In genomic region chr1:235329139-235329808, GRCh38 we compare ENCODE assay signal across 8 cellular contexts. TPM values are rescaled to one million over a fixed set of nuclear protein-coding genes. Genes with fewer than 3 reads are reported as not detected.
DNase-seq lines count a peak whose midpoint lies in the region; ATAC-seq and TF ChIP-seq lines count a peak whose summit lies in the region.

No MANE protein-coding gene starts in this region.

- in situ Hi-C loops in GM13976 (cut with MboI; ENCODE audit: low sequenced_read_pairs, unreplicated experiment) = no loop called here
- in situ Hi-C loops in astrocyte of the spinal cord (cut with HindIII; ENCODE audit: low sequenced_read_pairs) = no loop called here

- H3K4me3 ChIP-seq in RWPE2 (ENCODE audit: severe bottlenecking) (peak overlapping the region; percentile 54), astrocyte of the spinal cord (ENCODE audit: low read depth, low read length) (peak overlapping the region; percentile 66)

- no peaks in the 10 kb centered on the region for H3K27me3 ChIP-seq in RWPE2 (ENCODE audit: insufficient read depth, poor library complexity, severe bottlenecking)

- H3K9me3 ChIP-seq in RWPE2 (ENCODE audit: severe bottlenecking) = no peaks in the 10 kb centered on the region

- H3K36me3 ChIP-seq in RWPE2 (ENCODE audit: low read depth) = peaks cover 9% of the 10 kb centered on the region

- ATAC-seq in HG03095 (IDR thresholded peaks at IDR 0.05; ENCODE audit: unreplicated experiment) (peak; percentile 28), RWPE2 (ENCODE audit: low read depth) (0 out of 3 replicates have a peak, but pooled peaks have one; percentile 1)

- peak; percentile 20 for DNase-seq in A172 (ENCODE audit: low spot score)
- peak; percentile 59 for DNase-seq in GM13976 (ENCODE audit: low spot score)
- DNase-seq in RWPE2 (ENCODE audit: low spot score) = no peak
- DNase-seq in astrocyte of the spinal cord (ENCODE audit: low read depth, low spot score) = no peak
- DNase-seq in kidney tubule cell (ENCODE audit: low spot score) = peak; percentile 57
- peak in 2 of 3 donors; percentile 7 to 12 for DNase-seq in stimulated activated CD4-positive, alpha-beta T cell treated with anti-CD3 and anti-CD28 coated beads, TNF-alpha, amount 100 ng/mL, for 1 hour (ENCODE audit: low read depth in 3 of 3, low spot score in 1 of 3)
- DNase-seq in superior temporal gyrus (ENCODE audit: extremely low spot score) = no peak

- peak overlapping the region; percentile 75 for H3K27ac ChIP-seq in RWPE2 (ENCODE audit: poor library complexity, severe bottlenecking)

- H3K4me1 ChIP-seq in RWPE2 (ENCODE audit: insufficient read depth, poor library complexity, severe bottlenecking) = peaks cover 35% of the 10 kb centered on the region

- TF ChIP-seq CTCF in GM13976 (IDR thresholded peaks at IDR 0.05; ENCODE audit: borderline replicate concordance, control extremely low read depth, extremely low read depth, insufficient read depth, missing control alignments) (peak; percentile 43), RWPE2 (IDR thresholded peaks at IDR 0.05; ENCODE audit: poor library complexity, severe bottlenecking) (no peak), astrocyte of the spinal cord (IDR thresholded peaks at IDR 0.05; ENCODE audit: low read depth, low read length) (peak; percentile 5)

RNA-seq across cellular contexts. Expression of gene GGPS1, which starts 0.9 kb away (rescaled TPM):
- total RNA-seq in A172 (2014; rRNA removed; shearing (Covaris generic)) = 51.9 and 64.1 TPM in 2 replicates

RNA-seq across cellular contexts. Expression of gene ARID4B, which starts 1.3 kb away (rescaled TPM):
- total RNA-seq in A172 (2014; rRNA removed; shearing (Covaris generic)) = 27.6 and 29.9 TPM in 2 replicates

RNA-seq across cellular contexts. Expression of gene TBCE, which starts 38.0 kb away (rescaled TPM):
- 49.8 and 58.3 TPM in 2 replicates for total RNA-seq in A172 (2014; rRNA removed; shearing (Covaris generic))

Comparison
In these comparisons a context has a peak if more than half of its experiments do, and no peak if none do; other contexts are left out.
1. DNase-seq: peak in A172 (single experiment), GM13976 (single experiment), kidney tubule cell (single experiment) and stimulated activated CD4-positive, alpha-beta T cell treated with anti-CD3 and anti-CD28 coated beads, TNF-alpha, amount 100 ng/mL, for 1 hour (2 of 3); none in RWPE2 (single experiment), astrocyte of the spinal cord (single experiment) and superior temporal gyrus (single experiment).